Comparison of ENCODE assay signal across 1 cellular context in the genomic region with DNA sequence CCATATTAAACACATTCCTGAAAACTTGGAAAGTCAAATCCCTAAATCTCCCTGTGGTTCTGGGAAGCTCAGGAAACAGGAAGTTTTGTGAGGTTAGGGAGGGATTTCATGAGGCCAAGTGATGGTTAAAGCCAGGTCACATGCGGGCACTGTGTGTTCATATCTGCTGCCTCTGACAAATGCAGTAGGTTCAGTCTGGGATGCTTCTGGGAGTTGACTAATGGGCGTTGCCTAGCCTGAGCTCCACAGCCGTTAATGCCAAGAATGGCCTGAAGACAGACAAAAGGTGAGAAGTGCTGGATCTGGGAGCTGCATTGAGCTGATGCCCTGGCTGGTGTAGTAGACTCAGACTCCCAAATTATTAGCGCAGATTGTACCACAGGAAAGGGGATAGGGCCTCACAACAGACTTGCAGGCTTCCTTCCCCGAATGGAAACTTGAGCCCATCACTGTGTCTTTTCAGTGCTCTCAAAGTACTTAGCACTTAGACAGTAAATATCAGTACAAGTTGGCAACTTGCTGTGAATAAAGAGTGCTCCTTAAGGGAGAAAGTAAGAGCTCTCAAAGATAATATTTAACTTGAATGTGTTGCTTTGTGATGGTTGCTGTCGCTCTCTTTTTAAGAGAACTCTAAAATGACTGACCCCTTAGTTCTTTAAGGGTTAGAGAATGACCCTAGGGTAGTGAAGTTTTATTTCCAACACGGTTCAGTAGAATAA.
TF ChIP-seq lines count a peak whose summit lies in the region.

No MANE protein-coding gene starts in this region.

TF ChIP-seq in GM12891, 5 proteins besides CTCF, POLR2A, EP300 and RAD21 (continued from another document):
- TF ChIP-seq SPI1 (IDR thresholded peaks at IDR 0.05; ENCODE audit: low read depth, low read length) (no peak), POLR2AphosphoS5 (IDR thresholded peaks at IDR 0.05; ENCODE audit: low read depth, low read length) (no peak), PAX5 (IDR thresholded peaks at IDR 0.05; ENCODE audit: insufficient read depth, low read length, severe bottlenecking) (no peak)
TF ChIP-seq in GM12891: peak in this region for 0.
